ENCODE assay signal across 17 cellular contexts in the genomic region with DNA sequence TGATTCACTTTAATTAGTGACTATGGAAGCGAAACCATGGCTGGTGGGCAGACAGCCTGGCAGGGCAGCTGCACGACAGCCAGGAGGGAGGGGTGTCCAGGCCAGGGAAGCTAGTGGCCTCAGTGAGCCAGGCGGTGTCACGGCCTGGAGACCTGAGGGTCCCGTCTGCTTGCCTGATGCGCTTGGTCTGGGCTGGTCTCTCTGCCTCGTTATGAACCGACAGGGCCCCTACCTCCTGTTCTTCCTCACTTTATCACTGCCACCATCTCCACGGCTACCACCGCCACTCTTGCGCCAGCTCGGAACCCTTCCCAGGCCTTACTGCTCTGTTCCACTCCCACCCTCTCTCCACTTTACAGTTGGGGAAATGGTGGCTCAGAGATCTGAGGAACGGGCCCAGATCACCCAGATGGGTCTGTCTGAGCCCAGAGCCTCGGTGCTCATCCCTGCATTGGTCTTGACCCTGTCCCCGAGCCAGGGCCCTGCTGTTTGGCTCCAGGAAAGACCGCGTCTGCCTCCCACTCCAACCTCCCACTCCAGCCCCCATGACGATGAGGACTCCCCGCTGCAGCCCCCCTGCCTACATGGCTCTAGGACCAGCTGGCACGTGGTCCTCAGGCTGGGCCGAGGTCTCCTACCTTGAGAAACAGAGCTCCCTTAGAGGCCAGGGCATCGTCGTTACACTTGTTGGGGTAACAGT. TPM values are rescaled to one million over a fixed set of nuclear protein-coding genes. Genes with fewer than 3 reads are reported as not detected.
A peak's percentile ranks its signal among the peaks of the same experiment; 100 is the strongest.
DNase-seq lines count a peak whose midpoint lies in the region; ATAC-seq, FAIRE-seq and TF ChIP-seq lines count a peak whose summit lies in the region.
"Had no signal": no experiment of that assay in that cellular context is flagged by ENCODE, and none has a peak within 500 bp of the region (broad histone marks: within the 10 kb centered on the region; RNA-seq: fewer than 3 reads in every experiment).

No MANE protein-coding gene starts in this region.

- peaks cover 32% of the 10 kb centered on the region for H3F3A ChIP-seq in MM.1S (ENCODE audit: insufficient read depth, low read length)

- H3K4me1 Mint-ChIP-seq in activated naive CD4-positive, alpha-beta T cell treated with anti-CD3 and anti-CD28 coated beads, Interleukin-2, amount 50 U/mL, for 24 hours = peaks cover 35% of the 10 kb centered on the region
- peaks cover 57% of the 10 kb centered on the region for H3K4me1 Mint-ChIP-seq in stimulated activated effector memory CD8-positive, alpha-beta T cell treated with anti-CD3 and anti-CD28 coated beads, Interleukin-12 subunit alpha, Interleukin-12 subunit beta, amount 100 ng/mL, for 72 hours

- peak overlapping the region; percentile 65 for H3K9ac ChIP-seq in MM.1S (ENCODE audit: low read length)
- H3K9ac ChIP-seq: parathyroid adenoma had no signal

- no peaks in the 10 kb centered on the region for H3K27me3 ChIP-seq in MM.1S (replicated peaks; ENCODE audit: insufficient read depth, low read length)
- no peaks in the 10 kb centered on the region for H3K27me3 ChIP-seq in MG63
- peaks cover 6% of the 10 kb centered on the region for H3K27me3 ChIP-seq in transverse colon

- H3K4me1 ChIP-seq in MM.1S (ENCODE audit: low read length) (peaks cover 37% of the 10 kb centered on the region), transverse colon (no peaks in the 10 kb centered on the region)
- H3K4me1 ChIP-seq: foreskin keratinocyte, parathyroid adenoma had no signal

- no peaks in the 10 kb centered on the region for H3K9me3 Mint-ChIP-seq in activated naive CD4-positive, alpha-beta T cell treated with anti-CD3 and anti-CD28 coated beads, Interleukin-2, amount 50 U/mL, for 24 hours
- H3K9me3 Mint-ChIP-seq in stimulated activated effector memory CD8-positive, alpha-beta T cell treated with anti-CD3 and anti-CD28 coated beads, Interleukin-12 subunit alpha, Interleukin-12 subunit beta, amount 100 ng/mL, for 72 hours = no peaks in the 10 kb centered on the region

- TF ChIP-seq EP300 in transverse colon (IDR thresholded peaks at IDR 0.05; ENCODE audit: low read depth) = no peak

- peak overlapping the region; percentile 62 for H3K27ac Mint-ChIP-seq in activated naive CD4-positive, alpha-beta T cell treated with anti-CD3 and anti-CD28 coated beads, Interleukin-2, amount 50 U/mL, for 24 hours
- no peak overlapping the region for H3K27ac Mint-ChIP-seq in stimulated activated effector memory CD8-positive, alpha-beta T cell treated with anti-CD3 and anti-CD28 coated beads, Interleukin-12 subunit alpha, Interleukin-12 subunit beta, amount 100 ng/mL, for 72 hours

- no peak for DNase-seq in activated naive CD4-positive, alpha-beta T cell (lab: John Stamatoyannopoulos, UW)
- DNase-seq in MM.1S (no peak), H54 (ENCODE audit: insufficient read length, low spot score) (no peak), MG63 (no peak), transverse colon (no peak)
- no peak for DNase-seq in stimulated activated effector memory CD8-positive, alpha-beta T cell treated with anti-CD3 and anti-CD28 coated beads, Interleukin-12 subunit alpha, Interleukin-12 subunit beta, amount 100 ng/mL, for 72 hours (ENCODE audit: low spot score in 2 of 2)
- DNase-seq: DMS 273 treated with DMSO at 0.1 percent for 48 hours, foreskin keratinocyte, left colon, NCI-H1048 had no signal

- no peak for TF ChIP-seq CTCF in MM.1S (IDR thresholded peaks at IDR 0.05; ENCODE audit: low read length)
- no peak for TF ChIP-seq CTCF in transverse colon (IDR thresholded peaks at IDR 0.05)

- TF ChIP-seq POLR2A in H54 (IDR thresholded peaks at IDR 0.05; ENCODE audit: low read depth, low read length) = no peak
- TF ChIP-seq POLR2A in transverse colon (IDR thresholded peaks at IDR 0.05) = no peak

- H3K4me3 ChIP-seq in MM.1S (ENCODE audit: low read length) (peak overlapping the region; percentile 44), MG63 (no peak overlapping the region), transverse colon (no peak overlapping the region)
- H3K4me3 ChIP-seq: mucosa of descending colon, thoracic aorta had no signal

- 84 to 90% methylated on average over 4 to 23 of the region's 23 CpGs for WGBS in transverse colon (ENCODE audit: low coverage in 1 of 2), 2 donors

- in situ Hi-C loops in transverse colon (cut with MboI; ENCODE audit: low pct_ligation_motif_present in 1 of 4, low pct_unique_long_range_greater_than_20kb in 1 of 4, low sequenced_read_pairs in 3 of 4) = no loop called here

- H3K27me3 Mint-ChIP-seq in activated naive CD4-positive, alpha-beta T cell treated with anti-CD3 and anti-CD28 coated beads, Interleukin-2, amount 50 U/mL, for 24 hours = no peaks in the 10 kb centered on the region

- no peaks in the 10 kb centered on the region for H3K9me2 ChIP-seq in MM.1S (replicated peaks; ENCODE audit: insufficient read depth, low read length)

- peak overlapping the region; percentile 33 for H3K4me3 Mint-ChIP-seq in activated naive CD4-positive, alpha-beta T cell treated with anti-CD3 and anti-CD28 coated beads, Interleukin-2, amount 50 U/mL, for 24 hours
- peak overlapping the region; percentile 34 for H3K4me3 Mint-ChIP-seq in stimulated activated effector memory CD8-positive, alpha-beta T cell treated with anti-CD3 and anti-CD28 coated beads, Interleukin-12 subunit alpha, Interleukin-12 subunit beta, amount 100 ng/mL, for 72 hours

- no peak for ATAC-seq in stimulated activated effector memory CD8-positive, alpha-beta T cell treated with anti-CD3 and anti-CD28 coated beads, Interleukin-12 subunit alpha, Interleukin-12 subunit beta, amount 100 ng/mL, for 72 hours
- ATAC-seq: foreskin keratinocyte, HepG2, left colon had no signal

- intact Hi-C loops in transverse colon (cut with DNase I; ENCODE audit: low total_unique reads) = loop anchor here (5.0 kb wide), 1 partner anchor 507 kb away; no protein-coding TSS in a partner anchor

- peak overlapping the region; percentile 89 for H3K4me2 ChIP-seq in MM.1S (ENCODE audit: low read depth, low read length)

- H3K27ac ChIP-seq in MM.1S (ENCODE audit: low read length) (peak overlapping the region; percentile 98), cingulate gyrus (ENCODE audit: low read depth, low read length) (peak overlapping the region; percentile 29), transverse colon (no peak overlapping the region)
- H3K27ac ChIP-seq: foreskin keratinocyte, parathyroid adenoma, thoracic aorta had no signal

- peaks cover 9% of the 10 kb centered on the region; the same call in 1 of the 2 replicates for H3K79me2 ChIP-seq in MM.1S (ENCODE audit: low read length)
- H3K79me2 ChIP-seq: parathyroid adenoma had no signal

- H3K36me3 ChIP-seq in MM.1S (replicated peaks; ENCODE audit: insufficient read depth, low read length) = no peaks in the 10 kb centered on the region
- no peaks in the 10 kb centered on the region for H3K36me3 ChIP-seq in MG63
- H3K36me3 ChIP-seq in transverse colon = no peaks in the 10 kb centered on the region
- H3K36me3 ChIP-seq: thoracic aorta had no signal

- no peak for FAIRE-seq in H54 (lab: Jason Lieb, UNC)
- FAIRE-seq: endothelial cell of umbilical vein, HepG2 had no signal

- H4K20me1 ChIP-seq in MM.1S (ENCODE audit: insufficient read depth, low read length) = no peaks in the 10 kb centered on the region

- H2AFZ ChIP-seq in MM.1S (ENCODE audit: low read length) = 0 out of 2 replicates have a peak overlapping the region, but pooled peaks have one; percentile 9
- H2AFZ ChIP-seq: parathyroid adenoma had no signal

- H3K36me3 Mint-ChIP-seq in activated naive CD4-positive, alpha-beta T cell treated with anti-CD3 and anti-CD28 coated beads, Interleukin-2, amount 50 U/mL, for 24 hours = no peaks in the 10 kb centered on the region
- no peaks in the 10 kb centered on the region for H3K36me3 Mint-ChIP-seq in stimulated activated effector memory CD8-positive, alpha-beta T cell treated with anti-CD3 and anti-CD28 coated beads, Interleukin-12 subunit alpha, Interleukin-12 subunit beta, amount 100 ng/mL, for 72 hours

- H3K9me3 ChIP-seq in MM.1S (replicated peaks; ENCODE audit: insufficient read depth, low read length) (no peaks in the 10 kb centered on the region), MG63 (no peaks in the 10 kb centered on the region), transverse colon (no peaks in the 10 kb centered on the region)
- H3K9me3 ChIP-seq: mucosa of descending colon, thoracic aorta had no signal

RNA-seq across cellular contexts. Expression of gene PRMT7, which starts 59.6 kb away (rescaled TPM):
- total RNA-seq in MG63 (2014; rRNA removed; shearing (Covaris generic); ENCODE audit: low replicate concordance) = 42.5 and 81.1 TPM in 2 replicates
- total RNA-seq in transverse colon = 100 to 1,000 TPM in 1 of 4 donors, 10 to 100 TPM in 3; 20.6 to 115 (median 38.5) TPM

RNA-seq across cellular contexts. Expression of gene SLC7A6OS, which starts 59.6 kb away (rescaled TPM):
- 5.5 and 5.7 TPM in 2 replicates for total RNA-seq in MG63 (2014; rRNA removed; shearing (Covaris generic); ENCODE audit: low replicate concordance)
- 10 to 100 TPM in 3 of 4 donors, 1 to 10 TPM in 1; 7.8 to 49.0 (median 15.3) TPM for total RNA-seq in transverse colon

Comparison
In these comparisons a context has a peak if more than half of its experiments do, and no peak if none do; other contexts are left out.
1. H3K27ac ChIP-seq: peak in MM.1S (single experiment) and cingulate gyrus (single experiment); none in transverse colon (0 of 4).